40 cellular contexts compared by ENCODE assay signal in genomic region chr20:39132093-39132492, GRCh38.
"Had no signal": no experiment of that assay in that cellular context is flagged by ENCODE, and none has a peak within 500 bp of the region (broad histone marks: within the 10 kb centered on the region; RNA-seq: fewer than 3 reads in every experiment).

No MANE protein-coding gene starts in this region.

- H3K4me1 ChIP-seq: adrenal gland, ascending aorta, body of pancreas, breast epithelium had no signal

- H3K9me3 ChIP-seq: adrenal gland, ascending aorta, body of pancreas, breast epithelium had no signal

- H3K4me3 ChIP-seq: adrenal gland, ascending aorta, body of pancreas, breast epithelium, cardiac muscle cell had no signal

- H3K9me3 Mint-ChIP-seq: activated naive CD4-positive, alpha-beta T cell treated with anti-CD3 and anti-CD28 coated beads for 36 hours; activated naive CD4-positive, alpha-beta T cell treated with anti-CD3 and anti-CD28 coated beads, Interleukin-2, amount 10 ng/mL, durations not matched to agents 7 days and 5 days; activated naive CD4-positive, alpha-beta T cell treated with anti-CD3 and anti-CD28 coated beads, Interleukin-2, amount 50 U/mL, for 24 hours; activated naive CD4-positive, alpha-beta T cell treated with anti-CD3 and anti-CD28 coated beads, Interleukin-2, amount 50 U/mL, for 72 hours; activated naive CD8-positive, alpha-beta T cell treated with anti-CD3 and anti-CD28 coated beads for 36 hours; activated naive CD8-positive, alpha-beta T cell treated with anti-CD3 and anti-CD28 coated beads, Interleukin-2, amount 10 ng/mL, durations not matched to agents 7 days and 5 days; activated naive CD8-positive, alpha-beta T cell treated with anti-CD3 and anti-CD28 coated beads, Interleukin-2, amount 50 U/mL, for 24 hours; activated T-cell treated with anti-CD3 and anti-CD28 coated beads, Interleukin-2, amount 50 U/mL, for 24 hours; activated T-cell treated with anti-CD3 and anti-CD28 coated beads, Interleukin-2, amount 50 U/mL, for 4 hours; activated T-cell treated with anti-CD3 and anti-CD28 coated beads, Interleukin-2, amount 50 U/mL, for 72 hours; activated T-helper 1 cell treated with anti-CD3 and anti-CD28 coated beads, Interleukin-12 subunit alpha, Interleukin-12 subunit beta, Interleukin-2, Interleukin-4 antibody, amounts not matched to agents 30 ng/mL and 10 ng/mL and 1 ng/mL, durations not matched to agents 14 hours and 24 hours and 36 hours; activated T-helper 17 cell treated with anti-CD3 and anti-CD28 coated beads, Interleukin-2, amount 50 U/mL, for 72 hours; activated T-helper 2 cell treated with anti-CD3 and anti-CD28 coated beads, Interferon-gamma antibody, Interleukin-2, Interleukin-4, amounts not matched to agents 10 μg/mL and 5 μg/mL and 100 μg/mL, durations not matched to agents 14 hours and 24 hours and 36 hours; central memory CD8-positive, alpha-beta T cell had no signal

- H3K27me3 Mint-ChIP-seq: activated naive CD4-positive, alpha-beta T cell treated with anti-CD3 and anti-CD28 coated beads, Interleukin-2, amount 10 ng/mL, durations not matched to agents 7 days and 5 days; activated naive CD4-positive, alpha-beta T cell treated with anti-CD3 and anti-CD28 coated beads, Interleukin-2, amount 50 U/mL, for 24 hours; activated naive CD8-positive, alpha-beta T cell; activated naive CD8-positive, alpha-beta T cell treated with anti-CD3 and anti-CD28 coated beads for 36 hours; activated naive CD8-positive, alpha-beta T cell treated with anti-CD3 and anti-CD28 coated beads, Interleukin-2, amount 10 ng/mL, durations not matched to agents 7 days and 5 days; activated naive CD8-positive, alpha-beta T cell treated with anti-CD3 and anti-CD28 coated beads, Interleukin-2, amount 50 U/mL, for 24 hours; activated T-cell treated with anti-CD3 and anti-CD28 coated beads, Interleukin-2, amount 50 U/mL, for 24 hours had no signal

- H3K4me3 Mint-ChIP-seq: activated naive CD4-positive, alpha-beta T cell treated with anti-CD3 and anti-CD28 coated beads for 36 hours; activated naive CD4-positive, alpha-beta T cell treated with anti-CD3 and anti-CD28 coated beads, Interleukin-2, amount 10 ng/mL, durations not matched to agents 7 days and 5 days; activated naive CD4-positive, alpha-beta T cell treated with anti-CD3 and anti-CD28 coated beads, Interleukin-2, amount 50 U/mL, for 24 hours; activated naive CD8-positive, alpha-beta T cell; activated naive CD8-positive, alpha-beta T cell treated with anti-CD3 and anti-CD28 coated beads for 36 hours; activated naive CD8-positive, alpha-beta T cell treated with anti-CD3 and anti-CD28 coated beads, Interleukin-2, amount 10 ng/mL, durations not matched to agents 7 days and 5 days; activated naive CD8-positive, alpha-beta T cell treated with anti-CD3 and anti-CD28 coated beads, Interleukin-2, amount 50 U/mL, for 24 hours; activated T-cell treated with anti-CD3 and anti-CD28 coated beads, Interleukin-2, amount 50 U/mL, for 24 hours; activated T-cell treated with anti-CD3 and anti-CD28 coated beads, Interleukin-2, amount 50 U/mL, for 4 hours; activated T-cell treated with anti-CD3 and anti-CD28 coated beads, Interleukin-2, amount 50 U/mL, for 72 hours; activated T-helper 1 cell treated with anti-CD3 and anti-CD28 coated beads, Interleukin-12 subunit alpha, Interleukin-12 subunit beta, Interleukin-2, Interleukin-4 antibody, amounts not matched to agents 30 ng/mL and 10 ng/mL and 1 ng/mL, durations not matched to agents 14 hours and 24 hours and 36 hours; activated T-helper 17 cell treated with anti-CD3 and anti-CD28 coated beads, Interleukin-2, amount 50 U/mL, for 72 hours; brain; central memory CD8-positive, alpha-beta T cell had no signal

- DNase-seq: activated effector memory CD4-positive, alpha-beta T cell treated with anti-CD3 and anti-CD28 coated beads, Interleukin-2, amount 50 U/mL, for 16 hours; activated effector memory CD4-positive, alpha-beta T cell treated with Interleukin-2 at 50 U/mL for 16 hours; activated gamma-delta T cell; activated gamma-delta T cell treated with Interleukin-2 at 50 U/mL for 16 hours; activated naive CD4-positive, alpha-beta T cell; activated naive CD4-positive, alpha-beta T cell treated with anti-CD3 and anti-CD28 coated beads for 36 hours; activated naive CD4-positive, alpha-beta T cell treated with anti-CD3 and anti-CD28 coated beads, Interleukin-2, amount 10 ng/mL, durations not matched to agents 7 days and 5 days; activated naive CD4-positive, alpha-beta T cell treated with anti-CD3 and anti-CD28 coated beads, Interleukin-2, amount 50 U/mL, for 16 hours; activated naive CD4-positive, alpha-beta T cell treated with Interleukin-2 at 50 U/mL for 16 hours; activated naive CD8-positive, alpha-beta T cell treated with anti-CD3 and anti-CD28 coated beads for 36 hours; activated naive CD8-positive, alpha-beta T cell treated with anti-CD3 and anti-CD28 coated beads, Interleukin-2, amount 10 ng/mL, durations not matched to agents 7 days and 5 days; activated naive CD8-positive, alpha-beta T cell treated with anti-CD3 and anti-CD28 coated beads, Interleukin-2, amount 50 U/mL, for 24 hours; activated T-cell treated with anti-CD3 and anti-CD28 coated beads, Interleukin-2, amount 50 U/mL, for 1 hour; activated T-cell treated with anti-CD3 and anti-CD28 coated beads, Interleukin-2, amount 50 U/mL, for 24 hours; activated T-cell treated with anti-CD3 and anti-CD28 coated beads, Interleukin-2, amount 50 U/mL, for 4 hours; activated T-cell treated with anti-CD3 and anti-CD28 coated beads, Interleukin-2, amount 50 U/mL, for 48 hours; activated T-cell treated with anti-CD3 and anti-CD28 coated beads, Interleukin-2, amount 50 U/mL, for 72 hours; adrenal gland; amniotic stem cell; amygdala; anterior cingulate cortex; aorta; body of pancreas; brain microvascular endothelial cell; caudate nucleus; central memory CD4-positive, alpha-beta T cell; cerebellar nuclear complex had no signal

- H3K4me1 Mint-ChIP-seq: activated naive CD4-positive, alpha-beta T cell treated with anti-CD3 and anti-CD28 coated beads, Interleukin-2, amount 10 ng/mL, durations not matched to agents 7 days and 5 days; activated naive CD4-positive, alpha-beta T cell treated with anti-CD3 and anti-CD28 coated beads, Interleukin-2, amount 50 U/mL, for 24 hours; activated naive CD8-positive, alpha-beta T cell treated with anti-CD3 and anti-CD28 coated beads for 36 hours; activated naive CD8-positive, alpha-beta T cell treated with anti-CD3 and anti-CD28 coated beads, Interleukin-2, amount 10 ng/mL, durations not matched to agents 7 days and 5 days; activated naive CD8-positive, alpha-beta T cell treated with anti-CD3 and anti-CD28 coated beads, Interleukin-2, amount 50 U/mL, for 24 hours; activated T-helper 17 cell treated with anti-CD3 and anti-CD28 coated beads, Interleukin-2, amount 50 U/mL, for 72 hours; central memory CD8-positive, alpha-beta T cell had no signal

- ATAC-seq: activated naive CD4-positive, alpha-beta T cell treated with anti-CD3 and anti-CD28 coated beads, Interleukin-2, amount 50 U/mL, for 72 hours; activated naive CD8-positive, alpha-beta T cell treated with anti-CD3 and anti-CD28 coated beads, Interleukin-2, amount 50 U/mL, for 24 hours; activated T-cell treated with anti-CD3 and anti-CD28 coated beads, Interleukin-2, amount 50 U/mL, for 4 hours; activated T-cell treated with anti-CD3 and anti-CD28 coated beads, Interleukin-2, amount 50 U/mL, for 72 hours; activated T-helper 17 cell treated with anti-CD3 and anti-CD28 coated beads, Interleukin-2, amount 50 U/mL, for 72 hours; body of pancreas had no signal

- H3K27me3 ChIP-seq: ascending aorta, body of pancreas, brain microvascular endothelial cell, breast epithelium, cardiac muscle cell had no signal

- H3K36me3 ChIP-seq: adrenal gland, ascending aorta, brain microvascular endothelial cell, breast epithelium, cardiac muscle cell had no signal

- FAIRE-seq: astrocyte, bronchial epithelial cell had no signal

- H3K27ac Mint-ChIP-seq: activated naive CD4-positive, alpha-beta T cell treated with anti-CD3 and anti-CD28 coated beads for 36 hours; activated naive CD4-positive, alpha-beta T cell treated with anti-CD3 and anti-CD28 coated beads, Interleukin-2, amount 10 ng/mL, durations not matched to agents 7 days and 5 days; activated naive CD4-positive, alpha-beta T cell treated with anti-CD3 and anti-CD28 coated beads, Interleukin-2, amount 50 U/mL, for 24 hours; activated naive CD4-positive, alpha-beta T cell treated with anti-CD3 and anti-CD28 coated beads, Interleukin-2, amount 50 U/mL, for 72 hours; activated naive CD8-positive, alpha-beta T cell; activated naive CD8-positive, alpha-beta T cell treated with anti-CD3 and anti-CD28 coated beads for 36 hours; activated naive CD8-positive, alpha-beta T cell treated with anti-CD3 and anti-CD28 coated beads, Interleukin-2, amount 10 ng/mL, durations not matched to agents 7 days and 5 days; activated naive CD8-positive, alpha-beta T cell treated with anti-CD3 and anti-CD28 coated beads, Interleukin-2, amount 50 U/mL, for 24 hours; activated T-cell treated with anti-CD3 and anti-CD28 coated beads, Interleukin-2, amount 50 U/mL, for 24 hours; activated T-cell treated with anti-CD3 and anti-CD28 coated beads, Interleukin-2, amount 50 U/mL, for 72 hours; activated T-helper 1 cell treated with anti-CD3 and anti-CD28 coated beads, Interleukin-12 subunit alpha, Interleukin-12 subunit beta, Interleukin-2, Interleukin-4 antibody, amounts not matched to agents 30 ng/mL and 10 ng/mL and 1 ng/mL, durations not matched to agents 14 hours and 24 hours and 36 hours; activated T-helper 17 cell treated with anti-CD3 and anti-CD28 coated beads, Interleukin-2, amount 50 U/mL, for 72 hours; activated T-helper 2 cell treated with anti-CD3 and anti-CD28 coated beads, Interferon-gamma antibody, Interleukin-2, Interleukin-4, amounts not matched to agents 10 μg/mL and 5 μg/mL and 100 μg/mL, durations not matched to agents 14 hours and 24 hours and 36 hours had no signal

- H3K27ac ChIP-seq: adrenal gland, ascending aorta, body of pancreas, brain microvascular endothelial cell, breast epithelium, cardiac muscle cell had no signal

- H3K36me3 Mint-ChIP-seq: activated naive CD4-positive, alpha-beta T cell treated with anti-CD3 and anti-CD28 coated beads, Interleukin-2, amount 10 ng/mL, durations not matched to agents 7 days and 5 days; activated naive CD4-positive, alpha-beta T cell treated with anti-CD3 and anti-CD28 coated beads, Interleukin-2, amount 50 U/mL, for 24 hours; activated naive CD4-positive, alpha-beta T cell treated with anti-CD3 and anti-CD28 coated beads, Interleukin-2, amount 50 U/mL, for 72 hours; activated naive CD8-positive, alpha-beta T cell; activated naive CD8-positive, alpha-beta T cell treated with anti-CD3 and anti-CD28 coated beads for 36 hours; activated naive CD8-positive, alpha-beta T cell treated with anti-CD3 and anti-CD28 coated beads, Interleukin-2, amount 10 ng/mL, durations not matched to agents 7 days and 5 days; brain had no signal
